Comparison of ENCODE assay signal across 10 cellular contexts in genomic region chr1:160837558-160838205, GRCh38. TPM values are rescaled to one million over a fixed set of nuclear protein-coding genes. Genes with fewer than 3 reads are reported as not detected.
A peak's percentile ranks its signal among the peaks of the same experiment; 100 is the strongest.
DNase-seq lines count a peak whose midpoint lies in the region; ATAC-seq and TF ChIP-seq lines count a peak whose summit lies in the region.
"Had no signal": no experiment of that assay in that cellular context is flagged by ENCODE, and none has a peak within 500 bp of the region (broad histone marks: within the 10 kb centered on the region; RNA-seq: fewer than 3 reads in every experiment).

No MANE protein-coding gene starts in this region.

- intact Hi-C loops in heart left ventricle (cut with DNase I): loop anchor here in 7 of 10 donors (5.0 to 10.0 kb wide), 6 partner anchors 113 to 260 kb away; partner anchors contain the start of genes ITLN2 (in 5 of the 7) and KLHDC9 (in 3 of the 7)

- no peaks in the 10 kb centered on the region for H3K9me2 ChIP-seq in MM.1S (replicated peaks; ENCODE audit: insufficient read depth, low read length)

- H3K4me3 Mint-ChIP-seq in endothelial cell (ENCODE audit: unreplicated experiment): no peak overlapping the region
- H3K4me3 Mint-ChIP-seq: nephron had no signal

- H3K27me3 ChIP-seq in MM.1S (replicated peaks; ENCODE audit: insufficient read depth, low read length) (no peaks in the 10 kb centered on the region), heart left ventricle (peaks cover 0 to 4% (median 0%) of the 10 kb centered on the region in 9 donors)

- H3K4me1 ChIP-seq in MM.1S (ENCODE audit: low read length) (peaks cover 37% of the 10 kb centered on the region), heart left ventricle (peaks cover 0 to 38% (median 0%) of the 10 kb centered on the region in 12 donors)

- no peaks in the 10 kb centered on the region for H3K36me3 Mint-ChIP-seq in endothelial cell (ENCODE audit: low read depth, unreplicated experiment)

- peaks cover 2% of the 10 kb centered on the region for H3K27me3 Mint-ChIP-seq in endothelial cell (ENCODE audit: unreplicated experiment)

- 55 to 75% (median 67%) methylated on average over 8 to 9 of the region's 9 CpGs for WGBS in heart left ventricle, 4 donors

- peaks cover 33% of the 10 kb centered on the region for H3K4me1 Mint-ChIP-seq in endothelial cell (ENCODE audit: unreplicated experiment)
- H3K4me1 Mint-ChIP-seq: nephron had no signal

- H4K20me1 ChIP-seq in MM.1S (ENCODE audit: insufficient read depth, low read length): no peaks in the 10 kb centered on the region

- H3K4me2 ChIP-seq in MM.1S (ENCODE audit: low read depth, low read length): no peak overlapping the region

- H3K9me3 ChIP-seq in MM.1S (replicated peaks; ENCODE audit: insufficient read depth, low read length) (no peaks in the 10 kb centered on the region), heart left ventricle (no peaks in the 10 kb centered on the region)

- ATAC-seq in GM21723 (IDR thresholded peaks at IDR 0.05; ENCODE audit: unreplicated experiment): peak; percentile 76
- ATAC-seq in heart left ventricle: peak in 2 of 4 donors; percentile 48 to 77

- TF ChIP-seq POLR2A in heart left ventricle (IDR thresholded peaks at IDR 0.05): no peak

- TF ChIP-seq CTCF in GM12872 (IDR thresholded peaks at IDR 0.05; ENCODE audit: insufficient read depth, low read depth, low read length): peak; percentile 69
- TF ChIP-seq CTCF in MM.1S (IDR thresholded peaks at IDR 0.05; ENCODE audit: low read length): no peak
- TF ChIP-seq CTCF in heart left ventricle (IDR thresholded peaks at IDR 0.05): peak in 1 of 12 donors; percentile 17
- TF ChIP-seq CTCF in endothelial cell (IDR thresholded peaks at IDR 0.05; ENCODE audit: unreplicated experiment): no peak

- H3K36me3 ChIP-seq in MM.1S (replicated peaks; ENCODE audit: insufficient read depth, low read length) (no peaks in the 10 kb centered on the region), heart left ventricle (no peaks in the 10 kb centered on the region)

- H3K79me2 ChIP-seq in MM.1S (ENCODE audit: low read length): no peaks in the 10 kb centered on the region

- H3K9ac ChIP-seq in MM.1S (ENCODE audit: low read length): no peak overlapping the region

- no peak overlapping the region for H3K27ac Mint-ChIP-seq in endothelial cell (ENCODE audit: unreplicated experiment)
- H3K27ac Mint-ChIP-seq: nephron had no signal

- peaks cover 6% of the 10 kb centered on the region; the same call in 1 of the 2 replicates for H3F3A ChIP-seq in MM.1S (ENCODE audit: insufficient read depth, low read length)

- H3K27ac ChIP-seq in MM.1S (ENCODE audit: low read length) (peak overlapping the region; percentile 22; the same call in 1 of the 2 replicates), heart left ventricle (peak overlapping the region in 2 of 12 donors; percentile 7 to 80)

- DNase-seq in MM.1S (peak; percentile 67), heart left ventricle (peak; percentile 18 to 82 (median 35)), OCI-M1 (lab: John Stamatoyannopoulos, UW) (no peak), endothelial cell (ENCODE audit: low spot score) (no peak)
- peak; percentile 65 to 75 for DNase-seq in activated CD8-positive, alpha-beta memory T cell treated with anti-CD3 and anti-CD28 coated beads for 4 hours (ENCODE audit: low read depth in 2 of 2)
- peak; percentile 55 for DNase-seq in stimulated activated CD8-positive, alpha-beta memory T cell treated with anti-CD3 and anti-CD28 coated beads, Interleukin-12 subunit alpha, Interleukin-12 subunit beta, amount 100 ng/mL, for 24 hours (ENCODE audit: extremely low read depth)

- no peaks in the 10 kb centered on the region for H3K9me3 Mint-ChIP-seq in endothelial cell (ENCODE audit: unreplicated experiment)
- H3K9me3 Mint-ChIP-seq: nephron had no signal

- H2AFZ ChIP-seq in MM.1S (ENCODE audit: low read length): no peak overlapping the region

- no peak overlapping the region for H3K4me3 ChIP-seq in MM.1S (ENCODE audit: low read length)
- H3K4me3 ChIP-seq in heart left ventricle: no peak overlapping the region

RNA-seq across cellular contexts. Expression of gene CD244, which starts 25.0 kb away (rescaled TPM):
- total RNA-seq in heart left ventricle (1 to 10 TPM in 2 of 9 donors, under 1 TPM in 2, not detected in 5; 0.10 to 2.2 (median 1.2) TPM), endothelial cell (ENCODE audit: unreplicated experiment) (0.31 TPM)
- polyA plus RNA-seq in heart left ventricle: under 1 TPM; 0.08 to 0.22 TPM

RNA-seq across cellular contexts. Expression of gene LY9, which starts 41.7 kb away (rescaled TPM):
- total RNA-seq in heart left ventricle: 1 to 10 TPM in 1 of 9 donors, under 1 TPM in 4, not detected in 4; 0.06 to 2.5 (median 0.37) TPM
- under 1 TPM in 1 of 2 donors, not detected in 1; 0.18 TPM for polyA plus RNA-seq in heart left ventricle
- total RNA-seq in endothelial cell (ENCODE audit: unreplicated experiment): not detected

RNA-seq across cellular contexts. Expression of gene ITLN1, which starts 47.3 kb away (rescaled TPM):
- total RNA-seq in heart left ventricle (1,000 to 10,000 TPM in 1 of 9 donors, 10 to 100 TPM in 1, 1 to 10 TPM in 3, under 1 TPM in 2, not detected in 2; 0.35 to 2,168 (median 2.6) TPM), endothelial cell (ENCODE audit: unreplicated experiment) (not detected)
- 1 to 10 TPM in 1 of 2 donors, under 1 TPM in 1; 0.62 to 2.1 TPM for polyA plus RNA-seq in heart left ventricle
- total RNA-seq: T-helper 2 cell treated with Interferon-gamma antibody and Interleukin-4, amounts not matched to agents 100 ng/mL and 5 ng/mL, for 36 hours had no signal

Comparison
In these comparisons a context has a peak if more than half of its experiments do, and no peak if none do; other contexts are left out.
1. DNase-seq: peak in MM.1S (single experiment), activated CD8-positive, alpha-beta memory T cell treated with anti-CD3 and anti-CD28 coated beads for 4 hours (2 of 2), heart left ventricle (5 of 5) and stimulated activated CD8-positive, alpha-beta memory T cell treated with anti-CD3 and anti-CD28 coated beads, Interleukin-12 subunit alpha, Interleukin-12 subunit beta, amount 100 ng/mL, for 24 hours (single experiment); none in OCI-M1 (single experiment) and endothelial cell (single experiment).